ENCODE assay signal across 19 cellular contexts in the genomic region with DNA sequence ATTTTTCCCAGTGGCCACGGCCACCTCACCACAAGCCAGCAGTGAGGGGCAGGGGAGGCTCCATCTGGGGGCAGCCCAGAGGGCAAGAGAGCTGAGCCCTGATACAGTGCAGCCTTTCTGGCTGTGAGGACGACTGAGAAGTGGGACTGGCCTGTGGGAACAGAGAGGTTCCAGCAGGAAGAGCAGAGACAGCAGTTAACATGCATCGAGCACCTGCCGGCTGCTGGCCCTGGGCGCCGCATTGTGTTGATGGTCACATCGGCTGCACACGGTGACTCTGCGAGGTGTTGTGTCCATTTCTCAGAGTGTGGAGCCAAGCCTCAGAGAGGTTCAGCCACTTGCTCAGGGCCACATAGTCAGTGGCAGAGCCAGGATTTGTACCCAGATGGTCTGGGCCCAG. TPM values are rescaled to one million over a fixed set of nuclear protein-coding genes. Genes with fewer than 3 reads are reported as not detected.
DNase-seq lines count a peak whose midpoint lies in the region; ATAC-seq, FAIRE-seq and TF ChIP-seq lines count a peak whose summit lies in the region.
"Had no signal": no experiment of that assay in that cellular context is flagged by ENCODE, and none has a peak within 500 bp of the region (broad histone marks: within the 10 kb centered on the region; RNA-seq: fewer than 3 reads in every experiment).

No MANE protein-coding gene starts in this region.

- H3K4me2 ChIP-seq in PC-9: peak overlapping the region; percentile 29
- peak overlapping the region; percentile 6 for H3K4me2 ChIP-seq in fibroblast of lung (ENCODE audit: extremely low read depth, insufficient read depth, low read length)

- peaks cover 13% of the 10 kb centered on the region; the same call in 1 of the 2 replicates for H3F3A ChIP-seq in PC-9 (ENCODE audit: insufficient read depth, low read depth)

- no peak for ATAC-seq in heart right ventricle

- H3K27ac ChIP-seq in heart right ventricle: peak overlapping the region in 7 of 10 donors; percentile 3 to 91 (median 70)
- H3K27ac ChIP-seq in PC-9: no peak overlapping the region
- no peak overlapping the region for H3K27ac ChIP-seq in fibroblast of lung (ENCODE audit: insufficient read depth, low read length)
- H3K27ac ChIP-seq: SJSA1 had no signal

- peaks cover 14% of the 10 kb centered on the region for H3K4me1 Mint-ChIP-seq in activated CD4-positive, alpha-beta T cell treated with anti-CD3 and anti-CD28 coated beads, Interleukin-2, amount 10 ng/mL, durations not matched to agents 7 days and 5 days
- H3K4me1 Mint-ChIP-seq: activated T-helper 17 cell treated with anti-CD3 and anti-CD28 coated beads, Interleukin-2, amount 50 U/mL, for 72 hours had no signal

- intact Hi-C loops in heart right ventricle (cut with DNase I): no loop called here
- intact Hi-C loops in cardiac septum (cut with DNase I): loop anchor here (10.0 kb wide), 1 partner anchor 171 kb away; no protein-coding TSS in a partner anchor
- intact Hi-C loops in PC-9 (cut with micrococcal nuclease; ENCODE audit: unreplicated experiment): loop anchor here (5.0 to 10.0 kb wide), 2 partner anchors 268 to 649 kb away; no protein-coding TSS in a partner anchor

- CTCF ChIA-PET in PC-9 (lab: Charles Lee): interaction anchor here (0.8 to 1.3 kb wide), 3 partner anchors 11 to 657 kb away, joined by 3 read pairs; no protein-coding TSS in a partner anchor
- CTCF ChIA-PET in activated CD4-positive, alpha-beta T cell treated with anti-CD3 and anti-CD28 coated beads, Interleukin-2, amount 10 ng/mL, durations not matched to agents 7 days and 5 days (lab: Charles Lee): interaction anchor here (1.7 to 4.7 kb wide), 2 partner anchors 13 to 20 kb away, joined by 4 to 18 read pairs; no protein-coding TSS in a partner anchor

- H3K9me3 ChIP-seq in heart right ventricle: no peaks in the 10 kb centered on the region
- no peaks in the 10 kb centered on the region for H3K9me3 ChIP-seq in PC-9 (ENCODE audit: insufficient read depth, low read depth)
- no peaks in the 10 kb centered on the region for H3K9me3 ChIP-seq in fibroblast of lung (ENCODE audit: control insufficient read depth, insufficient read depth, low read depth, low read length)
- H3K9me3 ChIP-seq: HAP-1, SJSA1, upper lobe of left lung had no signal

- WGBS in heart right ventricle, 2 donors: 83 to 87% methylated on average over 9 of the region's 9 CpGs

- no TSS peak for BruUV-seq in PC-9 (replicated peaks; lab: Mats Ljungman, UMichigan)

- H3K4me1 ChIP-seq in heart right ventricle (peaks cover 16 to 72% (median 37%) of the 10 kb centered on the region in 9 donors), PC-9 (replicated peaks; ENCODE audit: insufficient read depth) (peaks cover 12% of the 10 kb centered on the region), fibroblast of lung (ENCODE audit: control insufficient read depth, extremely low read depth, insufficient read depth, low read length) (peaks cover 30% of the 10 kb centered on the region)
- H3K4me1 ChIP-seq: HAP-1 had no signal

- no peaks in the 10 kb centered on the region for H3K9me2 ChIP-seq in PC-9 (ENCODE audit: insufficient read depth)

- no peak overlapping the region for H3K9ac ChIP-seq in fibroblast of lung (ENCODE audit: insufficient read depth, low read length)

- POLR2A ChIA-PET in PC-9 (lab: Charles Lee; ENCODE audit: unreplicated experiment): no interaction called here
- POLR2A ChIA-PET in activated CD4-positive, alpha-beta T cell treated with anti-CD3 and anti-CD28 coated beads, Interleukin-2, amount 10 ng/mL, durations not matched to agents 7 days and 5 days (lab: Charles Lee): no interaction called here

- peaks cover 0 to 9% (median 0%) of the 10 kb centered on the region in 7 donors for H3K27me3 ChIP-seq in heart right ventricle
- H3K27me3 ChIP-seq in PC-9 (ENCODE audit: insufficient read depth, low read depth): no peaks in the 10 kb centered on the region
- no peaks in the 10 kb centered on the region for H3K27me3 ChIP-seq in fibroblast of lung (ENCODE audit: control insufficient read depth, insufficient read depth, low read length)
- H3K27me3 ChIP-seq: SJSA1, upper lobe of left lung had no signal

- FAIRE-seq in urothelium cell line (lab: Jason Lieb, UNC): peak; percentile 53

- H3K27me3 Mint-ChIP-seq in activated CD4-positive, alpha-beta T cell treated with anti-CD3 and anti-CD28 coated beads, Interleukin-2, amount 10 ng/mL, durations not matched to agents 7 days and 5 days: no peaks in the 10 kb centered on the region
- H3K27me3 Mint-ChIP-seq: activated CD4-positive, alpha-beta memory T cell treated with anti-CD3 and anti-CD28 coated beads for 36 hours; activated T-helper 17 cell treated with anti-CD3 and anti-CD28 coated beads, Interleukin-2, amount 50 U/mL, for 72 hours had no signal

- H3K4me3 ChIP-seq in heart right ventricle (no peak overlapping the region), PC-9 (no peak overlapping the region), fibroblast of lung (replicated peaks in 1 of 4; ENCODE audit: control extremely low read depth in 1 of 4, insufficient read depth in 1 of 4, low read depth in 3 of 4, low read length in 4 of 4) (no peak overlapping the region), foreskin fibroblast (ENCODE audit: low read depth in 1 of 2, low read length in 2 of 2) (no peak overlapping the region)
- H3K4me3 ChIP-seq: HAP-1, SJSA1, upper lobe of left lung had no signal

- no peak overlapping the region for H3K27ac Mint-ChIP-seq in activated CD4-positive, alpha-beta T cell treated with anti-CD3 and anti-CD28 coated beads, Interleukin-2, amount 10 ng/mL, durations not matched to agents 7 days and 5 days
- H3K27ac Mint-ChIP-seq: activated CD4-positive, alpha-beta memory T cell treated with anti-CD3 and anti-CD28 coated beads for 36 hours; activated T-helper 17 cell treated with anti-CD3 and anti-CD28 coated beads, Interleukin-2, amount 50 U/mL, for 72 hours; dendritic cell treated with granulocyte-macrophage colony-stimulating factor and Interleukin-4, amounts not matched to agents 40 ng/mL and 50 ng/mL, for 4 days; nephron progenitor cell had no signal

- no peak overlapping the region for H3K4me3 Mint-ChIP-seq in activated CD4-positive, alpha-beta T cell treated with anti-CD3 and anti-CD28 coated beads, Interleukin-2, amount 10 ng/mL, durations not matched to agents 7 days and 5 days
- H3K4me3 Mint-ChIP-seq: activated CD4-positive, alpha-beta memory T cell treated with anti-CD3 and anti-CD28 coated beads for 36 hours; activated T-helper 17 cell treated with anti-CD3 and anti-CD28 coated beads, Interleukin-2, amount 50 U/mL, for 72 hours; dendritic cell treated with granulocyte-macrophage colony-stimulating factor and Interleukin-4, amounts not matched to agents 40 ng/mL and 50 ng/mL, for 4 days; nephron progenitor cell had no signal

- H3K36me3 ChIP-seq in heart right ventricle (no peaks in the 10 kb centered on the region), PC-9 (ENCODE audit: low read depth) (no peaks in the 10 kb centered on the region), fibroblast of lung (ENCODE audit: control insufficient read depth, insufficient read depth, low read length) (no peaks in the 10 kb centered on the region)
- H3K36me3 ChIP-seq: HAP-1, SJSA1, upper lobe of left lung had no signal

- H3K79me2 ChIP-seq in PC-9 (ENCODE audit: low read depth) (no peaks in the 10 kb centered on the region), fibroblast of lung (ENCODE audit: control insufficient read depth, insufficient read depth, low read length) (no peaks in the 10 kb centered on the region)

- TF ChIP-seq CTCF in heart right ventricle (IDR thresholded peaks at IDR 0.05): no peak
- no peak for TF ChIP-seq CTCF in PC-9 (conservative IDR thresholded peaks at IDR 0.05)
- no peak for TF ChIP-seq CTCF in fibroblast of lung (conservative IDR thresholded peaks at IDR 0.05 in 1 of 2, IDR thresholded peaks at IDR 0.05 in 1 of 2; ENCODE audit: low read depth in 1 of 2, low read length in 2 of 2)
- no peak for TF ChIP-seq CTCF in foreskin fibroblast (IDR thresholded peaks at IDR 0.05; ENCODE audit: low read depth, low read length)

- DNase-seq in heart right ventricle: no peak
- no peak for DNase-seq in cardiac septum (ENCODE audit: low spot score)
- no peak for DNase-seq in PC-9
- no peak for DNase-seq in fibroblast of lung (ENCODE audit: low read depth in 2 of 2)
- no peak for DNase-seq in urothelium cell line (ENCODE audit: low spot score)
- DNase-seq in activated CD4-positive, alpha-beta T cell treated with anti-CD3 and anti-CD28 coated beads, Interleukin-2, amount 10 ng/mL, durations not matched to agents 7 days and 5 days: no peak
- DNase-seq in effector CD8-positive, alpha-beta T cell (lab: John Stamatoyannopoulos, UW): no peak
- DNase-seq in foreskin fibroblast: no peak
- DNase-seq: NCI-H82, nephron progenitor cell, retina had no signal

- H3K9me3 Mint-ChIP-seq in activated CD4-positive, alpha-beta T cell treated with anti-CD3 and anti-CD28 coated beads, Interleukin-2, amount 10 ng/mL, durations not matched to agents 7 days and 5 days: no peaks in the 10 kb centered on the region
- H3K9me3 Mint-ChIP-seq: activated CD4-positive, alpha-beta memory T cell treated with anti-CD3 and anti-CD28 coated beads for 36 hours; activated T-helper 17 cell treated with anti-CD3 and anti-CD28 coated beads, Interleukin-2, amount 50 U/mL, for 72 hours; dendritic cell treated with granulocyte-macrophage colony-stimulating factor and Interleukin-4, amounts not matched to agents 40 ng/mL and 50 ng/mL, for 4 days; nephron progenitor cell had no signal

- H4K20me1 ChIP-seq in PC-9 (ENCODE audit: insufficient read depth) (no peaks in the 10 kb centered on the region), fibroblast of lung (ENCODE audit: control insufficient read depth, extremely low read depth, insufficient read depth, low read length) (no peaks in the 10 kb centered on the region)

- H2AFZ ChIP-seq in PC-9: no peak overlapping the region
- no peak overlapping the region for H2AFZ ChIP-seq in fibroblast of lung (ENCODE audit: low read length)

- no peaks in the 10 kb centered on the region for H3K36me3 Mint-ChIP-seq in activated CD4-positive, alpha-beta T cell treated with anti-CD3 and anti-CD28 coated beads, Interleukin-2, amount 10 ng/mL, durations not matched to agents 7 days and 5 days (ENCODE audit: low read depth)
- H3K36me3 Mint-ChIP-seq: activated CD4-positive, alpha-beta memory T cell treated with anti-CD3 and anti-CD28 coated beads for 36 hours had no signal

RNA-seq across cellular contexts. Expression of gene FOXS1, which starts 9.8 kb away (rescaled TPM):
- total RNA-seq in heart right ventricle (1 to 10 TPM; 1.4 to 6.5 (median 2.5) TPM), cardiac septum (6.1 TPM), PC-9 (2021) (not detected in 2 replicates), fibroblast of lung (under 0.01 TPM in 1 of 2 replicates, not detected in the other)
- polyA plus RNA-seq in heart right ventricle (1 to 10 TPM; 6.0 to 7.5 TPM), fibroblast of lung (not detected in 2 replicates)
- polyA plus RNA-seq in fibroblast of lung (2012): not detected in 2 replicates
- polyA minus RNA-seq in fibroblast of lung (ENCODE audit: low replicate concordance): not detected in 2 replicates
- total RNA-seq in activated CD4-positive, alpha-beta T cell treated with anti-CD3 and anti-CD28 coated beads, Interleukin-2, amount 10 ng/mL, durations not matched to agents 7 days and 5 days: not detected
- total RNA-seq: A673; activated CD4-positive, alpha-beta memory T cell treated with anti-CD3 and anti-CD28 coated beads for 36 hours; activated T-helper 17 cell treated with anti-CD3 and anti-CD28 coated beads, Interleukin-2, amount 50 U/mL, for 72 hours; left lobe of liver had no signal

RNA-seq across cellular contexts. Expression of gene MYLK2, which starts 16.4 kb away (rescaled TPM):
- 1 to 10 TPM in 1 of 10 donors, under 1 TPM in 8, not detected in 1; 0.06 to 2.1 (median 0.28) TPM for total RNA-seq in heart right ventricle
- polyA plus RNA-seq in heart right ventricle: under 1 TPM in 1 of 2 donors, not detected in 1; 0.16 TPM
- total RNA-seq in cardiac septum: 0.11 TPM
- 0.18 and 0.50 TPM in 2 replicates for total RNA-seq in PC-9 (2021)
- under 0.01 TPM in 1 of 2 replicates, not detected in the other for total RNA-seq in fibroblast of lung
- polyA plus RNA-seq in fibroblast of lung: 0.03 TPM in 1 of 2 replicates, not detected in the other
- polyA plus RNA-seq in fibroblast of lung (2012): 0.17 TPM in 1 of 2 replicates, not detected in the other
- not detected in 2 replicates for polyA minus RNA-seq in fibroblast of lung (ENCODE audit: low replicate concordance)
- under 1 TPM; 0.52 to 0.87 TPM for total RNA-seq in activated CD4-positive, alpha-beta T cell treated with anti-CD3 and anti-CD28 coated beads, Interleukin-2, amount 10 ng/mL, durations not matched to agents 7 days and 5 days
- total RNA-seq: left lobe of liver, upper lobe of left lung had no signal

RNA-seq across cellular contexts. Expression of gene DUSP15, which starts 34.8 kb away (rescaled TPM):
- total RNA-seq in heart right ventricle (1 to 10 TPM; 1.7 to 7.2 (median 5.0) TPM), cardiac septum (3.4 TPM), PC-9 (2021) (not detected in 2 replicates), fibroblast of lung (not detected in 2 replicates)
- polyA plus RNA-seq in heart right ventricle (1 to 10 TPM in 1 of 2 donors, under 1 TPM in 1; 0.90 to 6.0 TPM), fibroblast of lung (0.14 TPM in 1 of 2 replicates, not detected in the other)
- not detected in 2 replicates for polyA plus RNA-seq in fibroblast of lung (2012)
- polyA minus RNA-seq in fibroblast of lung (ENCODE audit: low replicate concordance): 1.9 TPM in 1 of 2 replicates, not detected in the other
- total RNA-seq in activated CD4-positive, alpha-beta T cell treated with anti-CD3 and anti-CD28 coated beads, Interleukin-2, amount 10 ng/mL, durations not matched to agents 7 days and 5 days: not detected
- total RNA-seq: A673; activated CD4-positive, alpha-beta memory T cell treated with anti-CD3 and anti-CD28 coated beads for 36 hours; activated T-helper 17 cell treated with anti-CD3 and anti-CD28 coated beads, Interleukin-2, amount 50 U/mL, for 72 hours had no signal

RNA-seq across cellular contexts. Expression of gene TTLL9, which starts 34.9 kb away (rescaled TPM):
- under 1 TPM in 1 of 10 donors, not detected in 9; 0.15 TPM for total RNA-seq in heart right ventricle
- under 1 TPM; 0.03 to 0.07 TPM for polyA plus RNA-seq in heart right ventricle
- not detected for total RNA-seq in cardiac septum
- total RNA-seq in PC-9 (2021): 1.5 and 1.8 TPM in 2 replicates
- not detected in 2 replicates for total RNA-seq in fibroblast of lung
- 0.05 TPM in 1 of 2 replicates, not detected in the other for polyA plus RNA-seq in fibroblast of lung
- not detected in 2 replicates for polyA plus RNA-seq in fibroblast of lung (2012)
- not detected in 2 replicates for polyA minus RNA-seq in fibroblast of lung (ENCODE audit: low replicate concordance)
- not detected for total RNA-seq in activated CD4-positive, alpha-beta T cell treated with anti-CD3 and anti-CD28 coated beads, Interleukin-2, amount 10 ng/mL, durations not matched to agents 7 days and 5 days
- total RNA-seq: A673; activated CD4-positive, alpha-beta memory T cell treated with anti-CD3 and anti-CD28 coated beads for 36 hours; activated T-helper 17 cell treated with anti-CD3 and anti-CD28 coated beads, Interleukin-2, amount 50 U/mL, for 72 hours; left lobe of liver; SJSA1 had no signal

Comparison
In these comparisons a context has a peak if more than half of its experiments do, and no peak if none do; other contexts are left out.
1. intact Hi-C loops: an anchor here in cardiac septum (10.0 kb wide) and PC-9 (5.0 to 10.0 kb wide); none called in heart right ventricle.
2. H3K27ac ChIP-seq: peak in heart right ventricle (7 of 10); none in PC-9 (single experiment) and fibroblast of lung (single experiment).